ENCODE assay signal across 9 cellular contexts in genomic region chr1:68116643-68117235, GRCh38.
DNase-seq lines count a peak whose midpoint lies in the region; ATAC-seq and TF ChIP-seq lines count a peak whose summit lies in the region.
"Had no signal": no experiment of that assay in that cellular context is flagged by ENCODE, and none has a peak within 500 bp of the region (broad histone marks: within the 10 kb centered on the region; RNA-seq: fewer than 3 reads in every experiment).

No MANE protein-coding gene starts in this region.

- TF ChIP-seq POLR2A in lower leg skin (IDR thresholded peaks at IDR 0.05): no peak

- H4K20me1 ChIP-seq in OCI-LY1 (ENCODE audit: insufficient read depth, low read length): no peaks in the 10 kb centered on the region

- H2AFZ ChIP-seq in OCI-LY1 (ENCODE audit: low read length): no peak overlapping the region

- H3K9me2 ChIP-seq in OCI-LY1 (ENCODE audit: low read depth, low read length): no peaks in the 10 kb centered on the region

- no peaks in the 10 kb centered on the region for H3K36me3 ChIP-seq in OCI-LY1 (ENCODE audit: insufficient read depth, low read length)

- H3K27me3 Mint-ChIP-seq in activated T-helper 17 cell treated with anti-CD3 and anti-CD28 coated beads, Interleukin-2, amount 50 U/mL, for 72 hours: peaks cover 12% of the 10 kb centered on the region
- H3K27me3 Mint-ChIP-seq in progenitor cell of endocrine pancreas: no peaks in the 10 kb centered on the region

- H3K9ac ChIP-seq in OCI-LY1 (ENCODE audit: low read length): no peak overlapping the region

- H3K4me1 ChIP-seq in OCI-LY1 (ENCODE audit: insufficient read depth, low read length, severe bottlenecking): no peaks in the 10 kb centered on the region

- no peaks in the 10 kb centered on the region for H3F3A ChIP-seq in OCI-LY1 (ENCODE audit: insufficient read depth, low read length)

- peak; percentile 49 for DNase-seq in D341Med (ENCODE audit: low spot score)
- DNase-seq in HS-27A (ENCODE audit: low read depth): peak; percentile 31
- peak; percentile 61 for DNase-seq in glomerular visceral epithelial cell (ENCODE audit: extremely low spot score)
- DNase-seq in progenitor cell of endocrine pancreas (ENCODE audit: low spot score, unreplicated experiment): peak; percentile 31
- no peak for DNase-seq in lower leg skin (ENCODE audit: low spot score in 2 of 2)

- no peak overlapping the region for H3K4me2 ChIP-seq in OCI-LY1 (ENCODE audit: low read length)

- H3K4me3 ChIP-seq in OCI-LY1 (ENCODE audit: low read depth, low read length, poor library complexity, severe bottlenecking): no peak overlapping the region
- no peak overlapping the region for H3K4me3 ChIP-seq in lower leg skin (ENCODE audit: low read depth, poor library complexity, severe bottlenecking)

- peak overlapping the region; percentile 3 for H3K4me3 Mint-ChIP-seq in activated T-helper 17 cell treated with anti-CD3 and anti-CD28 coated beads, Interleukin-2, amount 50 U/mL, for 72 hours
- H3K4me3 Mint-ChIP-seq in progenitor cell of endocrine pancreas (ENCODE audit: low read depth): no peak overlapping the region
- H3K4me3 Mint-ChIP-seq: T-helper 1 cell treated with Interleukin-12 subunit alpha and Interleukin-12 subunit beta and Interleukin-4 antibody, amounts not matched to agents 30 μg/mL and 1 μg/mL, for 36 hours had no signal

- intact Hi-C loops in lower leg skin (cut with DNase I; ENCODE audit: low total_unique reads): loop anchor here (5.0 to 10.0 kb wide), 2 partner anchors 231 to 582 kb away; no protein-coding TSS in a partner anchor

- 0 to 1% methylated on average over 3 of the region's 3 CpGs for WGBS in lower leg skin, 2 donors

- H3K4me1 Mint-ChIP-seq in activated T-helper 17 cell treated with anti-CD3 and anti-CD28 coated beads, Interleukin-2, amount 50 U/mL, for 72 hours: peaks cover 5% of the 10 kb centered on the region
- no peaks in the 10 kb centered on the region for H3K4me1 Mint-ChIP-seq in progenitor cell of endocrine pancreas (ENCODE audit: low read depth)

- H3K9me3 Mint-ChIP-seq in activated T-helper 17 cell treated with anti-CD3 and anti-CD28 coated beads, Interleukin-2, amount 50 U/mL, for 72 hours: no peaks in the 10 kb centered on the region
- H3K9me3 Mint-ChIP-seq in progenitor cell of endocrine pancreas (ENCODE audit: low read depth): no peaks in the 10 kb centered on the region
- H3K9me3 Mint-ChIP-seq: T-helper 1 cell treated with Interleukin-12 subunit alpha and Interleukin-12 subunit beta and Interleukin-4 antibody, amounts not matched to agents 30 μg/mL and 1 μg/mL, for 36 hours had no signal

- TF ChIP-seq CTCF in OCI-LY1 (IDR thresholded peaks at IDR 0.05; ENCODE audit: low read length): peak; percentile 84
- TF ChIP-seq CTCF in progenitor cell of endocrine pancreas (IDR thresholded peaks at IDR 0.05; ENCODE audit: unreplicated experiment): peak; percentile 93
- TF ChIP-seq CTCF in lower leg skin (IDR thresholded peaks at IDR 0.05): peak in 1 of 3 donors; percentile 72

- no peaks in the 10 kb centered on the region for H3K79me2 ChIP-seq in OCI-LY1 (ENCODE audit: insufficient read depth, low read length)

- no peak overlapping the region for H3K27ac ChIP-seq in OCI-LY1 (ENCODE audit: low read depth, low read length, poor library complexity, severe bottlenecking)

- H3K27ac Mint-ChIP-seq in activated T-helper 17 cell treated with anti-CD3 and anti-CD28 coated beads, Interleukin-2, amount 50 U/mL, for 72 hours: no peak overlapping the region
- peak overlapping the region; percentile 16 for H3K27ac Mint-ChIP-seq in progenitor cell of endocrine pancreas
- H3K27ac Mint-ChIP-seq: T-helper 1 cell treated with Interleukin-12 subunit alpha and Interleukin-12 subunit beta and Interleukin-4 antibody, amounts not matched to agents 30 μg/mL and 1 μg/mL, for 36 hours had no signal

- no peaks in the 10 kb centered on the region for H3K27me3 ChIP-seq in OCI-LY1 (ENCODE audit: insufficient read depth, low read length)

- H3K9me3 ChIP-seq in OCI-LY1 (ENCODE audit: low read length): no peaks in the 10 kb centered on the region

- no peaks in the 10 kb centered on the region for H3K36me3 Mint-ChIP-seq in activated T-helper 17 cell treated with anti-CD3 and anti-CD28 coated beads, Interleukin-2, amount 50 U/mL, for 72 hours (ENCODE audit: low read depth)
- no peaks in the 10 kb centered on the region for H3K36me3 Mint-ChIP-seq in progenitor cell of endocrine pancreas (ENCODE audit: insufficient read depth)

- ATAC-seq in activated T-helper 17 cell treated with anti-CD3 and anti-CD28 coated beads, Interleukin-2, amount 50 U/mL, for 72 hours (replicated peaks): no peak
- no peak for ATAC-seq in HG03135 (IDR thresholded peaks at IDR 0.05; ENCODE audit: unreplicated experiment)

Comparison
In these comparisons a context has a peak if more than half of its experiments do, and no peak if none do; other contexts are left out.
1. DNase-seq: peak in D341Med (single experiment), HS-27A (single experiment), glomerular visceral epithelial cell (single experiment) and progenitor cell of endocrine pancreas (single experiment); none in lower leg skin (0 of 2).